Comparison of ENCODE assay signal across 8 cellular contexts in genomic region chr1:224432672-224433040, GRCh38. TPM values are rescaled to one million over a fixed set of nuclear protein-coding genes. Genes with fewer than 3 reads are reported as not detected.
DNase-seq lines count a peak whose midpoint lies in the region; ATAC-seq and TF ChIP-seq lines count a peak whose summit lies in the region.

No MANE protein-coding gene starts in this region.

- H3K4me1 ChIP-seq in gastroesophageal sphincter: peaks cover 5 to 75% (median 22%) of the 10 kb centered on the region in 3 donors

- no peaks in the 10 kb centered on the region for H3K27me3 Mint-ChIP-seq in stimulated activated naive CD8-positive, alpha-beta T cell treated with anti-CD3 and anti-CD28 coated beads, Interleukin-15, Interleukin-2, amounts not matched to agents 100 ng/mL and 50 ng/mL, for 24 hours
- H3K27me3 Mint-ChIP-seq in WTC11 (ENCODE audit: low read depth) (no peaks in the 10 kb centered on the region; the same call in 1 of the 2 replicates), progenitor cell of endocrine pancreas (no peaks in the 10 kb centered on the region)

- in situ Hi-C loops in GM13976 (cut with MboI; ENCODE audit: low sequenced_read_pairs, unreplicated experiment): no loop called here

- POLR2A ChIA-PET in WTC11 (lab: Charles Lee): interaction anchor here (1.0 kb wide), 1 partner anchor 70 kb away, joined by 3 read pairs; no protein-coding TSS in a partner anchor

- H3K4me3 Mint-ChIP-seq in stimulated activated naive CD8-positive, alpha-beta T cell treated with anti-CD3 and anti-CD28 coated beads, Interleukin-15, Interleukin-2, amounts not matched to agents 100 ng/mL and 50 ng/mL, for 24 hours: peak overlapping the region; percentile 90
- H3K4me3 Mint-ChIP-seq in WTC11 (peak overlapping the region; percentile 90), progenitor cell of endocrine pancreas (ENCODE audit: low read depth) (peak overlapping the region; percentile 93)

- peaks cover 0 to 11% of the 10 kb centered on the region in 2 donors for H3K36me3 ChIP-seq in gastroesophageal sphincter

- H3K27ac ChIP-seq in gastroesophageal sphincter: peak overlapping the region; percentile 95 to 99 (median 97)

- H3K4me1 Mint-ChIP-seq in stimulated activated naive CD8-positive, alpha-beta T cell treated with anti-CD3 and anti-CD28 coated beads, Interleukin-15, Interleukin-2, amounts not matched to agents 100 ng/mL and 50 ng/mL, for 24 hours (ENCODE audit: low read depth): peaks cover 68% of the 10 kb centered on the region
- H3K4me1 Mint-ChIP-seq in WTC11: peaks cover 42% of the 10 kb centered on the region
- H3K4me1 Mint-ChIP-seq in progenitor cell of endocrine pancreas (ENCODE audit: low read depth): peaks cover 38% of the 10 kb centered on the region

- no peaks in the 10 kb centered on the region for H3K27me3 ChIP-seq in gastroesophageal sphincter

- DNase-seq in stimulated activated naive CD8-positive, alpha-beta T cell treated with anti-CD3 and anti-CD28 coated beads, Interleukin-15, Interleukin-2, amounts not matched to agents 100 U/mL and 50 U/mL, for 24 hours: no peak
- DNase-seq in WTC11 (ENCODE audit: low spot score): no peak
- no peak for DNase-seq in progenitor cell of endocrine pancreas (ENCODE audit: low spot score, unreplicated experiment)
- DNase-seq in SKM-1 (lab: John Stamatoyannopoulos, UW; ENCODE audit: unreplicated experiment): no peak
- no peak for DNase-seq in GM13976 (ENCODE audit: low spot score)

- TF ChIP-seq POLR2A in gastroesophageal sphincter (IDR thresholded peaks at IDR 0.05): no peak

- WGBS in gastroesophageal sphincter (ENCODE audit: low coverage in 1 of 2), 2 donors: 3 to 6% methylated on average over 5 to 6 of the region's 6 CpGs

- TF ChIP-seq CTCF in WTC11 (IDR thresholded peaks at IDR 0.05): no peak
- no peak for TF ChIP-seq CTCF in gastroesophageal sphincter (IDR thresholded peaks at IDR 0.05)
- TF ChIP-seq CTCF in progenitor cell of endocrine pancreas (IDR thresholded peaks at IDR 0.05; ENCODE audit: unreplicated experiment): no peak
- no peak for TF ChIP-seq CTCF in GM13976 (IDR thresholded peaks at IDR 0.05; ENCODE audit: borderline replicate concordance, control extremely low read depth, extremely low read depth, insufficient read depth, missing control alignments)

- CTCF ChIA-PET in WTC11 (lab: Charles Lee): interaction anchor here (1.3 to 1.9 kb wide), 2 partner anchors 25 to 490 kb away, joined by 5 to 11 read pairs; no protein-coding TSS in a partner anchor

- no peaks in the 10 kb centered on the region for H3K9me3 ChIP-seq in gastroesophageal sphincter

- no peak for TF ChIP-seq EP300 in gastroesophageal sphincter (IDR thresholded peaks at IDR 0.05)

- no peaks in the 10 kb centered on the region for H3K9me3 Mint-ChIP-seq in stimulated activated naive CD8-positive, alpha-beta T cell treated with anti-CD3 and anti-CD28 coated beads, Interleukin-15, Interleukin-2, amounts not matched to agents 100 ng/mL and 50 ng/mL, for 24 hours
- H3K9me3 Mint-ChIP-seq in WTC11 (no peaks in the 10 kb centered on the region), progenitor cell of endocrine pancreas (ENCODE audit: low read depth) (no peaks in the 10 kb centered on the region)

- H3K36me3 Mint-ChIP-seq in stimulated activated naive CD8-positive, alpha-beta T cell treated with anti-CD3 and anti-CD28 coated beads, Interleukin-15, Interleukin-2, amounts not matched to agents 100 ng/mL and 50 ng/mL, for 24 hours (ENCODE audit: low read depth): peaks cover 48% of the 10 kb centered on the region
- H3K36me3 Mint-ChIP-seq in WTC11: peaks cover 32% of the 10 kb centered on the region
- H3K36me3 Mint-ChIP-seq in progenitor cell of endocrine pancreas (ENCODE audit: insufficient read depth): peaks cover 10% of the 10 kb centered on the region

- H3K4me3 ChIP-seq in gastroesophageal sphincter: peak overlapping the region; percentile 84 to 86

- H3K27ac Mint-ChIP-seq in stimulated activated naive CD8-positive, alpha-beta T cell treated with anti-CD3 and anti-CD28 coated beads, Interleukin-15, Interleukin-2, amounts not matched to agents 100 ng/mL and 50 ng/mL, for 24 hours: peak overlapping the region; percentile 89
- peak overlapping the region; percentile 78 for H3K27ac Mint-ChIP-seq in WTC11
- peak overlapping the region; percentile 95 for H3K27ac Mint-ChIP-seq in progenitor cell of endocrine pancreas

- ATAC-seq in stimulated activated naive CD8-positive, alpha-beta T cell treated with anti-CD3 and anti-CD28 coated beads, Interleukin-15, Interleukin-2, amounts not matched to agents 100 U/mL and 50 U/mL, for 24 hours: no peak
- ATAC-seq in WTC11: no peak
- ATAC-seq in gastroesophageal sphincter: no peak
- ATAC-seq in GM18873 (IDR thresholded peaks at IDR 0.05; ENCODE audit: low FRiP score, unreplicated experiment): no peak

TF ChIP-seq in WTC11, 78 proteins besides CTCF, POLR2A, EP300 and RAD21 (continues in another document):
- no peak for TF ChIP-seq MLX (CRISPR knock-in tag; IDR thresholded peaks at IDR 0.05)
- TF ChIP-seq TP53 (CRISPR knock-in tag; IDR thresholded peaks at IDR 0.05): no peak
- TF ChIP-seq FOXP4 (CRISPR knock-in tag; IDR thresholded peaks at IDR 0.05): no peak
- no peak for TF ChIP-seq JAZF1 (CRISPR knock-in tag; IDR thresholded peaks at IDR 0.05)
- no peak for TF ChIP-seq ZNF416 (CRISPR knock-in tag; IDR thresholded peaks at IDR 0.05)
- no peak for TF ChIP-seq ZNF281 (CRISPR knock-in tag; IDR thresholded peaks at IDR 0.05)
- no peak for TF ChIP-seq FOXP1 (CRISPR knock-in tag; IDR thresholded peaks at IDR 0.05; ENCODE audit: borderline replicate concordance)
- no peak for TF ChIP-seq SMAD4 (CRISPR knock-in tag; IDR thresholded peaks at IDR 0.05)
- TF ChIP-seq TCF7 (CRISPR knock-in tag; IDR thresholded peaks at IDR 0.05; ENCODE audit: low read depth): no peak
- no peak for TF ChIP-seq ATF6 (CRISPR knock-in tag; IDR thresholded peaks at IDR 0.05)
- no peak for TF ChIP-seq FOXK1 (CRISPR knock-in tag; IDR thresholded peaks at IDR 0.05)

RNA-seq across cellular contexts. Expression of gene WDR26, which starts 1.9 kb away (rescaled TPM):
- total RNA-seq in WTC11 (2021) (64.9 to 66.1 TPM (median 65.3 TPM) in 3 replicates), gastroesophageal sphincter (10 to 100 TPM; 63.9 to 94.5 (median 77.7) TPM), progenitor cell of endocrine pancreas (83.9 and 84.9 TPM in 2 replicates)
